In the genomic region with DNA sequence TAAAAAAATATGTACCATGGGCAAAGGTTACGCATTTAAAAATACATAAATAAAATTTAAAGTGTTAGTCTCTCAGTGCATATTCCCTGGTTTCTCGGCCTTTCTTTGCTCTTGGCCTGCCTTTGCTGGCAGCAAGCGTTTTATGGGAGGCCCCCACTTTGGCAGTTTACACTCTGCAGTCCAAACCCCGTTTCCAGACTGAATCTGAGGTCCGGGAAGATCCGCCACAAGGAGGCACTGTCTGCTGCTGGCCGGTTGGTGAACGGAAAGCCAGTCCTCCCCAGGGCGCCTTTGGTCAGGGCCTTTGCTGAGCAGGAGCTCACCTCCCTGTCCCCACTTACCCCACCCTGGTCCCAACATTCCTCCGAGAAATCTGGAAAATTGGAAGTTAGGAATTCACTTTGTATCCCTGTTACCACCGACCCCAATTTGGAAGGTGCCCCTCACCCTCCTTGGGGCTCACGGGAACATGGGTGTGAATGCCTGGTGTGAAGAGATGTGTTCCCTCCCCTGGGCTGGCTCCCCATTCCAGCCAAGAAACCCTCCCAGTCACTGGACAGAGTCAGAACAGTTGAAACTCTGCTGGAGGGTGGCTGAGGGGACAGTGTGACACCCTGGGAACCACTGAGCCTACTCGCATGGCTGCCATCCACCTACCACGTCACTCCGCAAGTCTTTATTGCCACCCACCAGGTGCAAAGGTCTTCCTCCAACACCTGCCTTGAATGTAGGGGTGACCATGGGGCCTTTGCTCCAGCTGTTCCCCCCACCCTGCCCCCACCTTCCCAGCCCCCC, we compare ENCODE assay signal across 1 cellular context.
TF ChIP-seq lines count a peak whose summit lies in the region.

No MANE protein-coding gene starts in this region.

TF ChIP-seq in A549, 52 proteins besides CTCF, POLR2A, EP300 and RAD21 (continued from another document):
- no peak for TF ChIP-seq KDM5A (IDR thresholded peaks at IDR 0.05)
